ENCODE assay signal across 7 cellular contexts in genomic region chr10:14604181-14605142, GRCh38.
DNase-seq lines count a peak whose midpoint lies in the region; ATAC-seq and TF ChIP-seq lines count a peak whose summit lies in the region.

No MANE protein-coding gene starts in this region.

- H3K27ac ChIP-seq in cingulate gyrus (ENCODE audit: low read depth, low read length) (peak overlapping the region; percentile 15), layer of hippocampus (ENCODE audit: low read depth, low read length) (peak overlapping the region; percentile 36)

- H3K27me3 ChIP-seq in layer of hippocampus (ENCODE audit: control insufficient read depth, insufficient read depth, low read length) = no peaks in the 10 kb centered on the region

- ATAC-seq in HG02588 (IDR thresholded peaks at IDR 0.05; ENCODE audit: unreplicated experiment) = peak; percentile 45

- TF ChIP-seq CTCF in GM13977 (IDR thresholded peaks at IDR 0.05; ENCODE audit: extremely low read depth, insufficient read depth, missing control alignments) = no peak

- in situ Hi-C loops in GM13977 (cut with MboI; ENCODE audit: low pct_unique_long_range_greater_than_20kb, low sequenced_read_pairs, unreplicated experiment) = no loop called here

- DNase-seq in GM13977 (ENCODE audit: low spot score) (peak; percentile 87), NCI-H1694 (lab: John Stamatoyannopoulos, UW) (peak; percentile 9)
- peak; percentile 63 for DNase-seq in activated CD4-positive, alpha-beta T cell treated with anti-CD3 and anti-CD28 coated beads for 1 hour
- DNase-seq in stimulated activated CD4-positive, alpha-beta T cell treated with anti-CD3 and anti-CD28 coated beads, Interleukin-1b, Interleukin-23, amount 100 ng/mL, for 1 hour (ENCODE audit: low read depth in 2 of 2) = peak; percentile 52 to 53

Comparison
In these comparisons a context has a peak if more than half of its experiments do, and no peak if none do; other contexts are left out.
1. Peak in every context shown above with its lines: DNase-seq, ATAC-seq and H3K27ac ChIP-seq.
2. DNase-seq: peak in every context shown above with its lines; median percentile 87 in GM13977; 63 in activated CD4-positive, alpha-beta T cell treated with anti-CD3 and anti-CD28 coated beads for 1 hour; 52 in stimulated activated CD4-positive, alpha-beta T cell treated with anti-CD3 and anti-CD28 coated beads, Interleukin-1b, Interleukin-23, amount 100 ng/mL, for 1 hour; 9 in NCI-H1694.